ENCODE assay signal across 12 cellular contexts in genomic region chr12:64450057-64450640, GRCh38. TPM values are rescaled to one million over a fixed set of nuclear protein-coding genes. Genes with fewer than 3 reads are reported as not detected.
DNase-seq lines count a peak whose midpoint lies in the region; ATAC-seq and TF ChIP-seq lines count a peak whose summit lies in the region.
"Had no signal": no experiment of that assay in that cellular context is flagged by ENCODE, and none has a peak within 500 bp of the region (broad histone marks: within the 10 kb centered on the region; RNA-seq: fewer than 3 reads in every experiment).

No MANE protein-coding gene starts in this region.

- peak overlapping the region; percentile 65; the same call in 1 of the 2 replicates for H3K27ac ChIP-seq in KMS-11
- peak overlapping the region; percentile 90 for H3K27ac ChIP-seq in neural progenitor cell

- ATAC-seq in HG03520 (IDR thresholded peaks at IDR 0.05; ENCODE audit: unreplicated experiment), result no peak

- TF ChIP-seq CTCF in KMS-11 (conservative IDR thresholded peaks at IDR 0.05; ENCODE audit: low read depth, low read length), result no peak
- no peak for TF ChIP-seq CTCF in neural progenitor cell (IDR thresholded peaks at IDR 0.05)

- H2AFZ ChIP-seq in KMS-11 (ENCODE audit: low read depth), result no peak overlapping the region
- no peak overlapping the region for H2AFZ ChIP-seq in neural progenitor cell (replicated peaks)

- peaks cover 6% of the 10 kb centered on the region; the same call in 1 of the 2 replicates for H3K36me3 ChIP-seq in KMS-11 (ENCODE audit: insufficient read depth)
- peaks cover 3% of the 10 kb centered on the region for H3K36me3 ChIP-seq in neural progenitor cell

- DNase-seq in NCI-H82 (lab: John Stamatoyannopoulos, UW), result peak; percentile 46
- no peak for DNase-seq in NCI-H82 treated with DMSO at 0.1 percent for 48 hours (lab: John Stamatoyannopoulos, UW; ENCODE audit: unreplicated experiment)
- DNase-seq in activated naive CD8-positive, alpha-beta T cell treated with anti-CD3 and anti-CD28 coated beads for 36 hours, result no peak
- no peak for DNase-seq in neural progenitor cell (ENCODE audit: low spot score)
- DNase-seq in posterior vena cava (ENCODE audit: low spot score), result no peak
- no peak for DNase-seq in NCI-H1105 treated with DMSO at 0.1 percent for 48 hours (lab: John Stamatoyannopoulos, UW)
- DNase-seq: stimulated activated CD4-positive, alpha-beta T cell treated with anti-CD3 and anti-CD28 coated beads, Interleukin-12 subunit alpha, Interleukin-12 subunit beta, amount 100 ng/mL, for 4 hours; stimulated activated naive CD4-positive, alpha-beta T cell; T1000 had no signal

- H3K4me1 ChIP-seq in KMS-11 (ENCODE audit: low read depth, poor library complexity, severe bottlenecking) (peaks cover 38% of the 10 kb centered on the region), neural progenitor cell (peaks cover 30% of the 10 kb centered on the region)

- no peaks in the 10 kb centered on the region for H3K9me3 Mint-ChIP-seq in activated naive CD8-positive, alpha-beta T cell treated with anti-CD3 and anti-CD28 coated beads for 36 hours
- no peaks in the 10 kb centered on the region for H3K9me3 Mint-ChIP-seq in neural progenitor cell

- no peaks in the 10 kb centered on the region for H3K9me3 ChIP-seq in neural progenitor cell (ENCODE audit: low read depth)

- H3K27me3 Mint-ChIP-seq in activated naive CD8-positive, alpha-beta T cell treated with anti-CD3 and anti-CD28 coated beads for 36 hours, result no peaks in the 10 kb centered on the region
- H3K27me3 Mint-ChIP-seq in neural progenitor cell (ENCODE audit: insufficient read depth, low read depth), result no peaks in the 10 kb centered on the region

- intact Hi-C loops in posterior vena cava (cut with DNase I), result no loop called here

- H3K4me2 ChIP-seq in KMS-11, result peak overlapping the region; percentile 91; the same call in 1 of the 2 replicates
- H3K4me2 ChIP-seq in neural progenitor cell, result peak overlapping the region; percentile 84

- peaks cover 21% of the 10 kb centered on the region for H3K36me3 Mint-ChIP-seq in activated naive CD8-positive, alpha-beta T cell treated with anti-CD3 and anti-CD28 coated beads for 36 hours
- peaks cover 11% of the 10 kb centered on the region for H3K36me3 Mint-ChIP-seq in neural progenitor cell

- H3F3A ChIP-seq in neural progenitor cell (ENCODE audit: low read depth), result peaks cover 36% of the 10 kb centered on the region

- H3K79me2 ChIP-seq in KMS-11 (ENCODE audit: insufficient read depth, low read depth) (peaks cover 38% of the 10 kb centered on the region), neural progenitor cell (ENCODE audit: low read depth) (peaks cover 36% of the 10 kb centered on the region)

- H3K4me3 ChIP-seq in KMS-11 (IDR thresholded peaks at IDR 0.05; ENCODE audit: insufficient read depth, low read depth, low read length), result no peak overlapping the region
- peak overlapping the region; percentile 87 for H3K4me3 ChIP-seq in neural progenitor cell

- H3K9ac ChIP-seq in KMS-11 (no peak overlapping the region; the same call in 1 of the 2 replicates), neural progenitor cell (no peak overlapping the region)

- peak overlapping the region; percentile 57 for H3K4me3 Mint-ChIP-seq in activated naive CD8-positive, alpha-beta T cell treated with anti-CD3 and anti-CD28 coated beads for 36 hours
- peak overlapping the region; percentile 39 for H3K4me3 Mint-ChIP-seq in neural progenitor cell

- H3K27me3 ChIP-seq in KMS-11 (ENCODE audit: insufficient read depth, low read depth) (no peaks in the 10 kb centered on the region), neural progenitor cell (no peaks in the 10 kb centered on the region)

- H4K20me1 ChIP-seq in KMS-11 (ENCODE audit: insufficient read depth) (peaks cover under 1% of the 10 kb centered on the region; the same call in 1 of the 2 replicates), neural progenitor cell (ENCODE audit: low read depth) (peaks cover 6% of the 10 kb centered on the region)

- H3K27ac Mint-ChIP-seq in activated naive CD8-positive, alpha-beta T cell treated with anti-CD3 and anti-CD28 coated beads for 36 hours, result peak overlapping the region; percentile 45
- H3K27ac Mint-ChIP-seq in neural progenitor cell, result peak overlapping the region; percentile 32

- peaks cover 33% of the 10 kb centered on the region for H3K4me1 Mint-ChIP-seq in activated naive CD8-positive, alpha-beta T cell treated with anti-CD3 and anti-CD28 coated beads for 36 hours
- H3K4me1 Mint-ChIP-seq in neural progenitor cell, result peaks cover 24% of the 10 kb centered on the region

RNA-seq across cellular contexts. Expression of gene TBK1, which starts 1.8 kb away (rescaled TPM):
- total RNA-seq in activated naive CD8-positive, alpha-beta T cell treated with anti-CD3 and anti-CD28 coated beads for 36 hours, result 10 to 100 TPM; 18.0 to 18.1 TPM
- 30.4 and 51.3 TPM in 2 replicates for total RNA-seq in neural progenitor cell (ENCODE audit: low replicate concordance)
- 10 to 100 TPM; 18.5 to 22.6 TPM for total RNA-seq in posterior vena cava

RNA-seq across cellular contexts. Expression of gene XPOT, which starts 46.0 kb away (rescaled TPM):
- 100 to 1,000 TPM; 193 to 194 TPM for total RNA-seq in activated naive CD8-positive, alpha-beta T cell treated with anti-CD3 and anti-CD28 coated beads for 36 hours
- total RNA-seq in neural progenitor cell (ENCODE audit: low replicate concordance), result 72.5 and 109 TPM in 2 replicates
- total RNA-seq in posterior vena cava, result 10 to 100 TPM; 61.2 to 69.4 TPM

RNA-seq across cellular contexts. Expression of gene C12orf56, which starts 59.6 kb away (rescaled TPM):
- not detected for total RNA-seq in activated naive CD8-positive, alpha-beta T cell treated with anti-CD3 and anti-CD28 coated beads for 36 hours
- total RNA-seq in neural progenitor cell (ENCODE audit: low replicate concordance) (1.3 and 4.2 TPM in 2 replicates), posterior vena cava (not detected)
- total RNA-seq: A172 had no signal
